1 cellular context compared by ENCODE assay signal in the genomic region with DNA sequence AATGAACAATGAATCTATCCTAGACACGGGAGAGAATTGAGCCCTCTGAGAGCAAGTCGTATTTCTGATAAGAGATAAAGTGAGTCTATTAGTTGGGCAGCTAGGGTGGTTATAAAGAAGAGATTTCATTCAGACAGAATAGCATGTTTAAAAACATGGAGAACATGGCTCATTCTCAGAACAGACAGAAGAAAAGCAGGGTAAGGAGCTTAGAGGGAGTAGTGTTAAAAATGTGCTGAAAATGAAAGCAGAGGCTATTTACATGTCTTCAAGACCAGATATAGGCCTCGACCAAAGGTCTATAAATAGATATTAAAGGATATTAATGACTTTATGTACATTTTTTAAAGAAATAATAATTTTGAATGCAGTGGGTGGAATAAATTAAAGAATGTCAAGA.
TF ChIP-seq lines count a peak whose summit lies in the region.

No MANE protein-coding gene starts in this region.

TF ChIP-seq in SK-N-SH treated with all-trans-retinoic acid at 6 μM for 48 hours, 23 proteins besides CTCF, POLR2A, EP300 and RAD21 (continued from another document):
- TF ChIP-seq BACH2 (CRISPR knock-in tag; IDR thresholded peaks at IDR 0.05; ENCODE audit: borderline replicate concordance) (no peak), ZNF565 (CRISPR knock-in tag; conservative IDR thresholded peaks at IDR 0.05; ENCODE audit: low read depth) (no peak), RARB (CRISPR knock-in tag; IDR thresholded peaks at IDR 0.05) (no peak), GLIS3 (CRISPR knock-in tag; IDR thresholded peaks at IDR 0.05) (no peak), ZFP30 (CRISPR knock-in tag; IDR thresholded peaks at IDR 0.05) (no peak)
- TF ChIP-seq, protein P1, sequence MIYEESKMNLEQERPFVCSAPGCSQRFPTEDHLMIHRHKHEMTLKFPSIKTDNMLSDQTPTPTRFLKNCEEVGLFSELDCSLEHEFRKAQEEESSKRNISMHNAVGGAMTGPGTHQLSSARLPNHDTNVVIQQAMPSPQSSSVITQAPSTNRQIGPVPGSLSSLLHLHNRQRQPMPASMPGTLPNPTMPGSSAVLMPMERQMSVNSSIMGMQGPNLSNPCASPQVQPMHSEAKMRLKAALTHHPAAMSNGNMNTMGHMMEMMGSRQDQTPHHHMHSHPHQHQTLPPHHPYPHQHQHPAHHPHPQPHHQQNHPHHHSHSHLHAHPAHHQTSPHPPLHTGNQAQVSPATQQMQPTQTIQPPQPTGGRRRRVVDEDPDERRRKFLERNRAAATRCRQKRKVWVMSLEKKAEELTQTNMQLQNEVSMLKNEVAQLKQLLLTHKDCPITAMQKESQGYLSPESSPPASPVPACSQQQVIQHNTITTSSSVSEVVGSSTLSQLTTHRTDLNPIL (CRISPR knock-in tag; IDR thresholded peaks at IDR 0.05; ENCODE audit: low read depth): no peak
- TF ChIP-seq, protein P2, sequence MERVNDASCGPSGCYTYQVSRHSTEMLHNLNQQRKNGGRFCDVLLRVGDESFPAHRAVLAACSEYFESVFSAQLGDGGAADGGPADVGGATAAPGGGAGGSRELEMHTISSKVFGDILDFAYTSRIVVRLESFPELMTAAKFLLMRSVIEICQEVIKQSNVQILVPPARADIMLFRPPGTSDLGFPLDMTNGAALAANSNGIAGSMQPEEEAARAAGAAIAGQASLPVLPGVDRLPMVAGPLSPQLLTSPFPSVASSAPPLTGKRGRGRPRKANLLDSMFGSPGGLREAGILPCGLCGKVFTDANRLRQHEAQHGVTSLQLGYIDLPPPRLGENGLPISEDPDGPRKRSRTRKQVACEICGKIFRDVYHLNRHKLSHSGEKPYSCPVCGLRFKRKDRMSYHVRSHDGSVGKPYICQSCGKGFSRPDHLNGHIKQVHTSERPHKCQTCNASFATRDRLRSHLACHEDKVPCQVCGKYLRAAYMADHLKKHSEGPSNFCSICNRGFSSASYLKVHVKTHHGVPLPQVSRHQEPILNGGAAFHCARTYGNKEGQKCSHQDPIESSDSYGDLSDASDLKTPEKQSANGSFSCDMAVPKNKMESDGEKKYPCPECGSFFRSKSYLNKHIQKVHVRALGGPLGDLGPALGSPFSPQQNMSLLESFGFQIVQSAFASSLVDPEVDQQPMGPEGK (CRISPR knock-in tag; IDR thresholded peaks at IDR 0.05; ENCODE audit: borderline replicate concordance): no peak
- TF ChIP-seq, protein P3, sequence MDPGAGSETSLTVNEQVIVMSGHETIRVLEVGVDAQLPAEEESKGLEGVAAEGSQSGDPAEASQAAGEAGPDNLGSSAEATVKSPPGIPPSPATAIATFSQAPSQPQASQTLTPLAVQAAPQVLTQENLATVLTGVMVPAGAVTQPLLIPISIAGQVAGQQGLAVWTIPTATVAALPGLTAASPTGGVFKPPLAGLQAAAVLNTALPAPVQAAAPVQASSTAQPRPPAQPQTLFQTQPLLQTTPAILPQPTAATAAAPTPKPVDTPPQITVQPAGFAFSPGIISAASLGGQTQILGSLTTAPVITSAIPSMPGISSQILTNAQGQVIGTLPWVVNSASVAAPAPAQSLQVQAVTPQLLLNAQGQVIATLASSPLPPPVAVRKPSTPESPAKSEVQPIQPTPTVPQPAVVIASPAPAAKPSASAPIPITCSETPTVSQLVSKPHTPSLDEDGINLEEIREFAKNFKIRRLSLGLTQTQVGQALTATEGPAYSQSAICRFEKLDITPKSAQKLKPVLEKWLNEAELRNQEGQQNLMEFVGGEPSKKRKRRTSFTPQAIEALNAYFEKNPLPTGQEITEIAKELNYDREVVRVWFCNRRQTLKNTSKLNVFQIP (CRISPR knock-in tag; IDR thresholded peaks at IDR 0.05; ENCODE audit: borderline replicate concordance, low read depth): no peak
